ENCODE assay signal across 1 cellular context in the genomic region with DNA sequence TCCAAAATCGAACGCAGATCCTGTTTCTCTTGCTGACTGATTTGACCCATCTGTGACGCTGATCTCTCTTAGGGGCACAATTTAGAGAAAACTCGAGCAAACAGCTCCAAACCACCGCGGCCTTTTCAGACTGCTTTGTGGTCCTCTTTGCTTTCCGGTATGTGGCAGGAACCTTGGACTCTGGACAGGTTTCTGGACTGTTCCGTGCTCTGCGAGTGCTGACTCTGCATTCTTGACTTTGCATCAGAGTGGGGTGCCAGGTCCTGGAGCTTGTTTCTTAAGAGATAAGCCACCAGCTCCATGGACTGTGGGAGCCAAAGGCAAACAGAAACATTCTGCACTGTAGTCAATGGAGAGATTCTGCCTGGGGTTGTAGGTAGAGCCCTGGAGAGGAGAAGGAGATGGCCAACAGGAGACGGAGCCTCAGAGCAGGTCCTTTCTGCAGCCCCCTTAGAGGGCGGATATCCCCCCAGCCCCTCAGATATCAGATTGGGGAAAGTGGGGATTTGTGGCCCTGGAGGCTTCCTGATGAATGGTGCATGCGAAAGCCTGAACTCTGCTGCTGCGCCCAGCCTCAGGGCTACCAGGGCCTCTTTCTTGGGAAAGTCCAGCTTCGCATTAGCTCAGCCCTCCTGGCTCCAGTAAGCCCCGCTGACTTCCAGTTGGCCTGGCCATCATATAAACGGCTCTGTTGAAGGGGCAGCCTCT.
TF ChIP-seq lines count a peak whose summit lies in the region.

No MANE protein-coding gene starts in this region.

TF ChIP-seq in K562, 482 proteins besides CTCF, POLR2A, EP300 and RAD21 (continued from another document):
- TF ChIP-seq C11orf30 (IDR thresholded peaks at IDR 0.05; ENCODE audit: low read depth) (peak; percentile 79), MAFG (tag; conservative IDR thresholded peaks at IDR 0.05) (peak; percentile 80), MAFF (IDR thresholded peaks at IDR 0.05; ENCODE audit: low read length) (peak; percentile 73), HMGN3 (IDR thresholded peaks at IDR 0.05; ENCODE audit: borderline replicate concordance, extremely low read depth, insufficient read length, low read depth, low read length) (no peak), PTBP1 (IDR thresholded peaks at IDR 0.05; ENCODE audit: low read depth, low read length) (no peak)
